ENCODE assay signal across 13 cellular contexts in the genomic region with DNA sequence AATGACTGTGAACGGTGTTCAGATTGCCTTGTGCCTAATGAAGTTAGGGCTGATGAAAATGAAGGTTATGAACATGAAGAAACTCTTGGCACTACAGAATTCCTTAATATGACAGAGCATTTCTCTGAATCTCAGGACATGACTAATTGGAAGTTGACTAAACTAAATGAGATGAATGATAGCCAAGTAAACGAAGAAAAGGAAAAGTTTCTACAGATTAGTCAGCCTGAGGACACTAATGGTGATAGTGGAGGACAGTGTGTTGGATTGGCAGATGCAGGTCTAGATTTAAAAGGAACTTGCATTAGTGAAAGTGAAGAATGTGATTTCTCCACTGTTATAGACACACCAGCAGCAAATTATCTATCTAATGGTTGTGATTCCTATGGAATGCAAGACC.
A peak's percentile ranks its signal among the peaks of the same experiment; 100 is the strongest.
DNase-seq lines count a peak whose midpoint lies in the region; ATAC-seq, FAIRE-seq and TF ChIP-seq lines count a peak whose summit lies in the region.
"Had no signal": no experiment of that assay in that cellular context is flagged by ENCODE, and none has a peak within 500 bp of the region (broad histone marks: within the 10 kb centered on the region; RNA-seq: fewer than 3 reads in every experiment).

No MANE protein-coding gene starts in this region.

- H3K4me3 Mint-ChIP-seq in stimulated activated memory B cell treated with anti-CD40 and anti-IgM and Interleukin-4, amounts not matched to agents 10 μg/mL and 1 μg/mL and 100 μg/mL, for 72 hours: no peak overlapping the region
- H3K4me3 Mint-ChIP-seq: CD8-positive, alpha-beta memory T cell had no signal

- peak; percentile 52 for FAIRE-seq in RCC 7860 (lab: Jason Lieb, UNC)

- no peak for ATAC-seq in GM21367 (IDR thresholded peaks at IDR 0.05; ENCODE audit: unreplicated experiment)
- ATAC-seq in stimulated activated memory B cell treated with anti-CD40 and anti-IgM and Interleukin-4, amounts not matched to agents 10 μg/mL and 1 μg/mL and 100 μg/mL, for 72 hours: no peak
- ATAC-seq: upper lobe of right lung had no signal

- H3K4me1 Mint-ChIP-seq in stimulated activated memory B cell treated with anti-CD40 and anti-IgM and Interleukin-4, amounts not matched to agents 10 μg/mL and 1 μg/mL and 100 μg/mL, for 72 hours: peaks cover 6% of the 10 kb centered on the region

- H3K9me3 Mint-ChIP-seq in stimulated activated memory B cell treated with anti-CD40 and anti-IgM and Interleukin-4, amounts not matched to agents 10 μg/mL and 1 μg/mL and 100 μg/mL, for 72 hours: no peaks in the 10 kb centered on the region
- H3K9me3 Mint-ChIP-seq: CD8-positive, alpha-beta memory T cell had no signal

- no peak overlapping the region for H3K4me3 ChIP-seq in epithelial cell of esophagus (ENCODE audit: low read length)
- H3K4me3 ChIP-seq in skeletal muscle cell (ENCODE audit: low read depth, low read length): no peak overlapping the region
- H3K4me3 ChIP-seq: prostate gland, upper lobe of right lung had no signal

- peak; percentile 92 for DNase-seq in ELR (ENCODE audit: low read depth)
- peak; percentile 46 for DNase-seq in RCC 7860 (ENCODE audit: low spot score)
- peak; percentile 89 for DNase-seq in epithelial cell of esophagus (ENCODE audit: low read depth)
- DNase-seq in skeletal muscle cell (ENCODE audit: low read depth): peak; percentile 6
- no peak for DNase-seq in stimulated activated CD4-positive, alpha-beta T cell treated with anti-CD3 and anti-CD28 coated beads, Interleukin-4, amount 100 ng/mL, for 4 hours
- no peak for DNase-seq in activated gamma-delta T cell (lab: John Stamatoyannopoulos, UW)
- DNase-seq: CD8-positive, alpha-beta memory T cell; head of caudate nucleus; NCI-H1048; upper lobe of right lung had no signal

- H3K27ac Mint-ChIP-seq in stimulated activated memory B cell treated with anti-CD40 and anti-IgM and Interleukin-4, amounts not matched to agents 10 μg/mL and 1 μg/mL and 100 μg/mL, for 72 hours: no peak overlapping the region

- no peak for TF ChIP-seq CTCF in epithelial cell of esophagus (IDR thresholded peaks at IDR 0.05; ENCODE audit: insufficient read depth, low read depth, low read length, missing control alignments)

- peaks cover 55% of the 10 kb centered on the region for H3K27me3 Mint-ChIP-seq in stimulated activated memory B cell treated with anti-CD40 and anti-IgM and Interleukin-4, amounts not matched to agents 10 μg/mL and 1 μg/mL and 100 μg/mL, for 72 hours
- H3K27me3 Mint-ChIP-seq: CD8-positive, alpha-beta memory T cell had no signal

- H3K36me3 Mint-ChIP-seq in stimulated activated memory B cell treated with anti-CD40 and anti-IgM and Interleukin-4, amounts not matched to agents 10 μg/mL and 1 μg/mL and 100 μg/mL, for 72 hours: no peaks in the 10 kb centered on the region

Comparison
In these comparisons a context has a peak if more than half of its experiments do, and no peak if none do; other contexts are left out.
1. DNase-seq: peak in ELR (single experiment), RCC 7860 (single experiment), epithelial cell of esophagus (single experiment) and skeletal muscle cell (single experiment); none in stimulated activated CD4-positive, alpha-beta T cell treated with anti-CD3 and anti-CD28 coated beads, Interleukin-4, amount 100 ng/mL, for 4 hours (0 of 2) and activated gamma-delta T cell (single experiment).